Comparison of ENCODE assay signal across 37 cellular contexts in the genomic region with DNA sequence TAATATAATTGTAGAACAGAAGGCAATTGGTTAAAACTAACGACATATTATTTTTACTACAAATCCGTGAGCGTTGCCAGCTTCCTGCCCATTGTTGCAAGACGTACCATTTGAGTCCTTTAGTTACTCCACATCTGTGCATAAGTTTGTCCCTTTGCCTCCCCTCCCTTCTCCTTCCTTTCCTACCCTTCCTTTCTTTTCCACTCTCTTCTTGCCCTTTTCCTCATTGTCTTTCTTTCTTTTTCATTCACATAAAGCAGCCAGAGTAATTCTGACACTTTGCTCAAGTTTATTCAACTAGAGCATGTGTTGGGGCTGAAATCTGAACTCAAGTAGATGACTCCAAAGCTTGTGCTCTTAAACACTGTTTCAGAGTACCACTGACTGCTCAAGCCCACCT.
DNase-seq lines count a peak whose midpoint lies in the region; ATAC-seq, FAIRE-seq and TF ChIP-seq lines count a peak whose summit lies in the region.
"Had no signal": no experiment of that assay in that cellular context is flagged by ENCODE, and none has a peak within 500 bp of the region (broad histone marks: within the 10 kb centered on the region; RNA-seq: fewer than 3 reads in every experiment).

No MANE protein-coding gene starts in this region.

- H2AFZ ChIP-seq in HepG2 (ENCODE audit: low read length) = peak overlapping the region; percentile 29
- peak overlapping the region; percentile 56; the same call in 1 of the 2 replicates for H2AFZ ChIP-seq in GM23338
- H2AFZ ChIP-seq in SU-DHL-6 (ENCODE audit: low read depth, low read length, severe bottlenecking) = peak overlapping the region; percentile 2

- peaks cover 5% of the 10 kb centered on the region; the same call in 2 of the 3 replicates for H3K9me3 Mint-ChIP-seq in GM23338
- H3K9me3 Mint-ChIP-seq in stimulated activated naive B cell treated with anti-CD40 and anti-IgM and Interleukin-4, amounts not matched to agents 10 μg/mL and 1 μg/mL and 100 μg/mL, for 72 hours = peaks cover 0 to 5% of the 10 kb centered on the region in 2 donors

- H3K4me3 ChIP-seq in HepG2 (replicated peaks in 1 of 3; ENCODE audit: insufficient read depth in 1 of 3, low read depth in 2 of 3, low read length in 3 of 3) (no peak overlapping the region), right lobe of liver (no peak overlapping the region), GM23338 (no peak overlapping the region), SU-DHL-6 (ENCODE audit: insufficient read depth, low read length, poor library complexity, severe bottlenecking) (no peak overlapping the region)
- H3K4me3 ChIP-seq: A549; BLaER1; BLaER1 treated with 17β-estradiol and CSF1 and Interleukin-3, amounts not matched to agents 10 nM and 100 nM had no signal

- no peak for FAIRE-seq in HepG2 (lab: Jason Lieb, UNC)
- peak; percentile 4 for FAIRE-seq in HTR-8/SVneo (lab: Jason Lieb, UNC)
- no peak for FAIRE-seq in GM19239 (lab: Jason Lieb, UNC)
- FAIRE-seq: A204.1, A549, D721Med had no signal

- no peak overlapping the region for H3K4me3 Mint-ChIP-seq in GM23338
- no peak overlapping the region for H3K4me3 Mint-ChIP-seq in stimulated activated naive B cell treated with anti-CD40 and anti-IgM and Interleukin-4, amounts not matched to agents 10 μg/mL and 1 μg/mL and 100 μg/mL, for 72 hours
- H3K4me3 Mint-ChIP-seq: B cell; CD14-positive monocyte; CD4-positive, alpha-beta memory T cell; CD4-positive, alpha-beta T cell; CD4-positive, CD25-positive, alpha-beta regulatory T cell; CD8-positive, alpha-beta memory T cell; CD8-positive, alpha-beta T cell had no signal

- no peak for TF ChIP-seq RAD21 in HepG2 (CRISPR knock-in tag; IDR thresholded peaks at IDR 0.05)

- H3K27me3 Mint-ChIP-seq in GM23338 (ENCODE audit: insufficient read depth, low read depth, poor library complexity) = no peaks in the 10 kb centered on the region
- no peaks in the 10 kb centered on the region for H3K27me3 Mint-ChIP-seq in stimulated activated naive B cell treated with anti-CD40 and anti-IgM and Interleukin-4, amounts not matched to agents 10 μg/mL and 1 μg/mL and 100 μg/mL, for 72 hours
- H3K27me3 Mint-ChIP-seq: B cell; CD4-positive, alpha-beta memory T cell; CD4-positive, alpha-beta T cell; CD4-positive, CD25-positive, alpha-beta regulatory T cell; CD8-positive, alpha-beta memory T cell had no signal

- H3F3A ChIP-seq in GM23338 (replicated peaks; ENCODE audit: low read depth) (no peaks in the 10 kb centered on the region), SU-DHL-6 (ENCODE audit: insufficient read depth) (no peaks in the 10 kb centered on the region)

- WGBS in HepG2 (ENCODE audit: low lambda C conversion rate) = 13% methylated on average over 4 of the region's 4 CpGs
- WGBS in right lobe of liver (ENCODE audit: insufficient coverage, low coverage, low lambda C conversion rate, missing lambda C conversion rate) = 63% methylated on average over 4 of the region's 4 CpGs

- H3K4me1 ChIP-seq in HepG2 (ENCODE audit: insufficient read depth, low read length) (no peaks in the 10 kb centered on the region), right lobe of liver (no peaks in the 10 kb centered on the region), GM23338 (ENCODE audit: insufficient read depth) (no peaks in the 10 kb centered on the region)
- H3K4me1 ChIP-seq: A549; BE2C; BLaER1; BLaER1 treated with 17β-estradiol and CSF1 and Interleukin-3, amounts not matched to agents 10 nM and 100 nM; Caco-2 had no signal

- H3K9me2 ChIP-seq in GM23338 (ENCODE audit: insufficient read depth) (no peaks in the 10 kb centered on the region), SU-DHL-6 (replicated peaks; ENCODE audit: insufficient read depth, low read length) (no peaks in the 10 kb centered on the region)

- CTCF ChIA-PET in HepG2 (lab: Yijun Ruan, JAX; ENCODE audit: low intra/inter-chr PET ratio, low total read pairs) = no interaction called here

- TF ChIP-seq POLR2A in HepG2 (IDR thresholded peaks at IDR 0.05; ENCODE audit: insufficient read depth in 1 of 2, low read depth in 2 of 2, low read length in 2 of 2) (no peak), right lobe of liver (IDR thresholded peaks at IDR 0.05) (no peak)

- H3K27ac ChIP-seq in HepG2 (ENCODE audit: extremely low read length, insufficient read depth, low read length) = no peak overlapping the region
- H3K27ac ChIP-seq in right lobe of liver = no peak overlapping the region
- H3K27ac ChIP-seq in GM23338 (ENCODE audit: low read depth) = no peak overlapping the region
- H3K27ac ChIP-seq in SU-DHL-6 (ENCODE audit: low read depth, low read length) = no peak overlapping the region
- H3K27ac ChIP-seq: 22Rv1; A549; BLaER1; BLaER1 treated with 17β-estradiol and CSF1 and Interleukin-3, amounts not matched to agents 10 nM and 100 nM; C4-2B had no signal

- H3K9ac ChIP-seq in HepG2 (ENCODE audit: insufficient read depth, low read depth, low read length) = no peak overlapping the region
- H3K9ac ChIP-seq in SU-DHL-6 (ENCODE audit: low read length) = no peak overlapping the region
- H3K9ac ChIP-seq: BLaER1; BLaER1 treated with 17β-estradiol and CSF1 and Interleukin-3, amounts not matched to agents 10 nM and 100 nM had no signal

- H3K4me1 Mint-ChIP-seq in GM23338 = no peaks in the 10 kb centered on the region; the same call in 2 of the 3 replicates
- H3K4me1 Mint-ChIP-seq in stimulated activated naive B cell treated with anti-CD40 and anti-IgM and Interleukin-4, amounts not matched to agents 10 μg/mL and 1 μg/mL and 100 μg/mL, for 72 hours = no peaks in the 10 kb centered on the region
- H3K4me1 Mint-ChIP-seq: B cell; CD14-positive monocyte; CD4-positive, alpha-beta memory T cell; CD4-positive, CD25-positive, alpha-beta regulatory T cell; CD8-positive, alpha-beta memory T cell had no signal

- TF ChIP-seq CTCF in HepG2 (CRISPR knock-in tag; IDR thresholded peaks at IDR 0.05) = no peak
- TF ChIP-seq CTCF in right lobe of liver (IDR thresholded peaks at IDR 0.05) = no peak
- TF ChIP-seq CTCF in GM23338 (conservative IDR thresholded peaks at IDR 0.05; ENCODE audit: low read depth in 2 of 2) = no peak
- TF ChIP-seq CTCF in SU-DHL-6 (IDR thresholded peaks at IDR 0.05; ENCODE audit: insufficient read depth, low read length, poor library complexity, severe bottlenecking) = no peak

- in situ Hi-C loops in HepG2 (cut with HindIII; ENCODE audit: extremely low pct_ligation_motif_present, low pct_unique_long_range_greater_than_20kb) = no loop called here

- intact Hi-C loops in HepG2 (cut with micrococcal nuclease; ENCODE audit: unreplicated experiment) = no loop called here
- intact Hi-C loops in right lobe of liver (cut with DNase I) = no loop called here
- intact Hi-C loops in left ventricle myocardium superior (cut with micrococcal nuclease) = no loop called here

- peaks cover 41% of the 10 kb centered on the region for H3K9me3 ChIP-seq in HepG2 (ENCODE audit: low read length)
- no peaks in the 10 kb centered on the region for H3K9me3 ChIP-seq in right lobe of liver
- no peaks in the 10 kb centered on the region for H3K9me3 ChIP-seq in SU-DHL-6 (ENCODE audit: insufficient read depth, low read length)
- H3K9me3 ChIP-seq: A549; BE2C; BLaER1; BLaER1 treated with 17β-estradiol and CSF1 and Interleukin-3, amounts not matched to agents 10 nM and 100 nM; Caco-2 had no signal

- ATAC-seq in HepG2 (no peak), right lobe of liver (no peak), GM23338 (no peak), left ventricle myocardium superior (no peak)
- no peak for ATAC-seq in stimulated activated naive B cell treated with anti-CD40 and anti-IgM and Interleukin-4, amounts not matched to agents 10 μg/mL and 1 μg/mL and 100 μg/mL, for 72 hours (replicated peaks)
- ATAC-seq: A549; CD8-positive, alpha-beta T cell had no signal

- H4K20me1 ChIP-seq in HepG2 (ENCODE audit: insufficient read depth, low read length) (no peaks in the 10 kb centered on the region), GM23338 (replicated peaks; ENCODE audit: insufficient read depth) (no peaks in the 10 kb centered on the region), SU-DHL-6 (ENCODE audit: low read depth, low read length) (no peaks in the 10 kb centered on the region)
- H4K20me1 ChIP-seq: BLaER1; BLaER1 treated with 17β-estradiol and CSF1 and Interleukin-3, amounts not matched to agents 10 nM and 100 nM had no signal

- no TSS peak for BruUV-seq in HepG2 (replicated peaks; lab: Mats Ljungman, UMichigan)

- H3K27me3 ChIP-seq in HepG2 (ENCODE audit: control insufficient read depth in 1 of 2, insufficient read depth in 2 of 2, low read length in 2 of 2) = no peaks in the 10 kb centered on the region
- no peaks in the 10 kb centered on the region for H3K27me3 ChIP-seq in right lobe of liver
- H3K27me3 ChIP-seq in GM23338 (ENCODE audit: insufficient read depth) = no peaks in the 10 kb centered on the region
- H3K27me3 ChIP-seq in SU-DHL-6 (ENCODE audit: low read length) = no peaks in the 10 kb centered on the region
- H3K27me3 ChIP-seq: BE2C; BLaER1; BLaER1 treated with 17β-estradiol and CSF1 and Interleukin-3, amounts not matched to agents 10 nM and 100 nM had no signal

- POLR2A ChIA-PET in HepG2 (lab: Yijun Ruan, JAX) = no interaction called here

- H3K36me3 ChIP-seq in HepG2 (replicated peaks in 1 of 2; ENCODE audit: control insufficient read depth in 1 of 2, insufficient read depth in 2 of 2, low read length in 2 of 2) (no peaks in the 10 kb centered on the region), right lobe of liver (no peaks in the 10 kb centered on the region), GM23338 (ENCODE audit: insufficient read depth) (no peaks in the 10 kb centered on the region), SU-DHL-6 (ENCODE audit: low read length) (no peaks in the 10 kb centered on the region)
- H3K36me3 ChIP-seq: BE2C; BLaER1; BLaER1 treated with 17β-estradiol and CSF1 and Interleukin-3, amounts not matched to agents 10 nM and 100 nM had no signal

- DNase-seq in HepG2 (ENCODE audit: low spot score) (no peak), right lobe of liver (no peak), GM23338 (ENCODE audit: low spot score) (no peak), HTR-8/SVneo (ENCODE audit: insufficient read length, low spot score) (no peak), left ventricle myocardium superior (no peak), GM19239 (ENCODE audit: insufficient read length, low spot score) (no peak)
- no peak for DNase-seq in stimulated activated naive B cell treated with anti-CD40 and anti-IgM and Interleukin-4, amounts not matched to agents 10 μg/mL and 1 μg/mL and 100 μg/mL, for 72 hours
- DNase-seq: 8988T; ACHN; AML-193; BE2C; C1 segment of cervical spinal cord; Caco-2; Calu3; CD4-positive, alpha-beta memory T cell; CD4-positive, alpha-beta T cell; CD4-positive, CD25-positive, alpha-beta regulatory T cell; CD8-positive, alpha-beta memory T cell; CD8-positive, alpha-beta T cell; COR-L47; DMS 273 treated with DMSO at 0.1 percent for 48 hours; DMS153; DMS53; DMS79; DMS79 treated with DMSO at 0.1 percent for 48 hours; DND-41; EL had no signal

- no peaks in the 10 kb centered on the region for H3K36me3 Mint-ChIP-seq in GM23338 (ENCODE audit: low read depth)
- no peaks in the 10 kb centered on the region for H3K36me3 Mint-ChIP-seq in stimulated activated naive B cell treated with anti-CD40 and anti-IgM and Interleukin-4, amounts not matched to agents 10 μg/mL and 1 μg/mL and 100 μg/mL, for 72 hours
- H3K36me3 Mint-ChIP-seq: CD14-positive monocyte; CD4-positive, alpha-beta memory T cell; CD4-positive, CD25-positive, alpha-beta regulatory T cell; CD8-positive, alpha-beta memory T cell; CD8-positive, alpha-beta T cell had no signal

- no peak for TF ChIP-seq EP300 in HepG2 (IDR thresholded peaks at IDR 0.05; ENCODE audit: low read depth in 2 of 2, low read length in 2 of 2)
- TF ChIP-seq EP300 in HepG2 (CRISPR knock-in tag; IDR thresholded peaks at IDR 0.05; ENCODE audit: borderline replicate concordance) = no peak

- no peak overlapping the region for H3K27ac Mint-ChIP-seq in GM23338
- H3K27ac Mint-ChIP-seq in stimulated activated naive B cell treated with anti-CD40 and anti-IgM and Interleukin-4, amounts not matched to agents 10 μg/mL and 1 μg/mL and 100 μg/mL, for 72 hours = no peak overlapping the region
- H3K27ac Mint-ChIP-seq: B cell; CD14-positive monocyte; CD4-positive, alpha-beta memory T cell; CD4-positive, alpha-beta T cell; CD4-positive, CD25-positive, alpha-beta regulatory T cell; CD8-positive, alpha-beta memory T cell; CD8-positive, alpha-beta T cell had no signal

- H3K4me2 ChIP-seq in HepG2 (ENCODE audit: low read depth, low read length) = no peak overlapping the region
- H3K4me2 ChIP-seq in GM23338 = no peak overlapping the region
- no peak overlapping the region for H3K4me2 ChIP-seq in SU-DHL-6 (ENCODE audit: low read depth, low read length, poor library complexity, severe bottlenecking)
- H3K4me2 ChIP-seq: A549; BLaER1; BLaER1 treated with 17β-estradiol and CSF1 and Interleukin-3, amounts not matched to agents 10 nM and 100 nM had no signal

- H3K79me2 ChIP-seq in HepG2 (ENCODE audit: insufficient read depth, low read length) (no peaks in the 10 kb centered on the region), GM23338 (replicated peaks; ENCODE audit: insufficient read depth) (no peaks in the 10 kb centered on the region), SU-DHL-6 (ENCODE audit: insufficient read depth, low read length) (no peaks in the 10 kb centered on the region)

Comparison
In these comparisons a context has a peak if more than half of its experiments do, and no peak if none do; other contexts are left out.
1. H2AFZ ChIP-seq: peak in every context shown above with its lines; median percentile 56 in GM23338; 29 in HepG2; 2 in SU-DHL-6.